Comparison of ENCODE assay signal across 26 cellular contexts in the genomic region with DNA sequence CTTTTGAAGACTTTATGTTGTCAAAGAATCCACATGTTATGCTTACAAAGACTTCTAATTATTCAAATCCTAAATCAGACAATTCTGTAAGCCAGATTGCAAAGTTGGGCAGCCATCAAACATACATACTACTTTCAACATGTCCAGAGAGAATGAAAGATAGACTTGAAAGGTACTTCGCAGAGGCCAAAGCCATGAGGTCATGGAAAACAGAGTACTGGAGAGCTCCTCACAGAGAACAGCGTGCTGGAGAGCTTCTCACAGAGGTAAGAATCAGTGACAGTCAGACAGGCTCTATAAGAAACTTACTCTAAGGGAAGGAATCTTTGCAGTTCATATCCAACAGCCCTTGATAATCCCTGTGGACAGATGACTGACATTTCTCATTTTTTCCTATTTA.
"Had no signal": no experiment of that assay in that cellular context is flagged by ENCODE, and none has a peak within 500 bp of the region (broad histone marks: within the 10 kb centered on the region; RNA-seq: fewer than 3 reads in every experiment).

No MANE protein-coding gene starts in this region.

- H3K4me3 ChIP-seq: body of pancreas, K562, PC-9 had no signal

- H3K27me3 ChIP-seq: body of pancreas had no signal

- H3K4me3 Mint-ChIP-seq: activated CD4-positive, alpha-beta T cell treated with anti-CD3 and anti-CD28 coated beads for 36 hours; activated CD8-positive, alpha-beta T cell treated with anti-CD3 and anti-CD28 coated beads for 36 hours; activated naive CD4-positive, alpha-beta T cell treated with anti-CD3 and anti-CD28 coated beads, Interleukin-2, amount 10 ng/mL, durations not matched to agents 7 days and 5 days; activated naive CD8-positive, alpha-beta T cell treated with anti-CD3 and anti-CD28 coated beads for 36 hours; activated T-cell treated with anti-CD3 and anti-CD28 coated beads, Interleukin-2, amount 50 U/mL, for 72 hours had no signal

- DNase-seq: activated CD4-positive, alpha-beta T cell treated with anti-CD3 and anti-CD28 coated beads for 36 hours; activated CD4-positive, alpha-beta T cell treated with anti-CD3 and anti-CD28 coated beads, Interleukin-2, amount 50 U/mL, for 1 hour; activated CD4-positive, CD25-positive, alpha-beta regulatory T cell; activated CD8-positive, alpha-beta memory T cell treated with anti-CD3 and anti-CD28 coated beads, Interleukin-2, amount 50 U/mL, for 4 hours; activated CD8-positive, alpha-beta T cell treated with anti-CD3 and anti-CD28 coated beads for 36 hours; activated gamma-delta T cell treated with Interleukin-2 at 50 U/mL for 16 hours; activated naive CD4-positive, alpha-beta T cell treated with anti-CD3 and anti-CD28 coated beads, Interleukin-2, amount 10 ng/mL, durations not matched to agents 7 days and 5 days; activated naive CD8-positive, alpha-beta T cell treated with anti-CD3 and anti-CD28 coated beads for 36 hours; activated T-cell treated with anti-CD3 and anti-CD28 coated beads, Interleukin-2, amount 50 U/mL, for 72 hours; anterior cingulate cortex; body of pancreas; Karpas-422; MM.1S; NCI-H1105; NCI-H1436; NCI-H1694 treated with DMSO at 0.1 percent for 48 hours; NCI-H2029 treated with DMSO at 0.1 percent for 48 hours; NCI-H345; NCI-H510A; SIG-M5; T-helper 1 cell had no signal

- H2AFZ ChIP-seq: PC-9 had no signal

- H3K9me3 Mint-ChIP-seq: activated CD8-positive, alpha-beta T cell treated with anti-CD3 and anti-CD28 coated beads for 36 hours; activated naive CD4-positive, alpha-beta T cell treated with anti-CD3 and anti-CD28 coated beads, Interleukin-2, amount 10 ng/mL, durations not matched to agents 7 days and 5 days; activated naive CD8-positive, alpha-beta T cell treated with anti-CD3 and anti-CD28 coated beads for 36 hours; activated T-helper 2 cell treated with anti-CD3 and anti-CD28 coated beads, Interferon-gamma antibody, Interleukin-2, Interleukin-4, amounts not matched to agents 10 μg/mL and 5 μg/mL and 100 μg/mL, durations not matched to agents 14 hours and 24 hours and 36 hours had no signal

- H3K36me3 Mint-ChIP-seq: activated naive CD4-positive, alpha-beta T cell treated with anti-CD3 and anti-CD28 coated beads, Interleukin-2, amount 10 ng/mL, durations not matched to agents 7 days and 5 days; activated naive CD8-positive, alpha-beta T cell treated with anti-CD3 and anti-CD28 coated beads for 36 hours had no signal

- H3K27ac ChIP-seq: body of pancreas, PC-9, VCaP had no signal

- FAIRE-seq: bronchial epithelial cell, K562 had no signal

- H3K27ac Mint-ChIP-seq: activated CD4-positive, alpha-beta T cell treated with anti-CD3 and anti-CD28 coated beads for 36 hours; activated CD8-positive, alpha-beta T cell treated with anti-CD3 and anti-CD28 coated beads for 36 hours; activated naive CD4-positive, alpha-beta T cell treated with anti-CD3 and anti-CD28 coated beads, Interleukin-2, amount 10 ng/mL, durations not matched to agents 7 days and 5 days; activated naive CD8-positive, alpha-beta T cell treated with anti-CD3 and anti-CD28 coated beads for 36 hours; activated T-cell treated with anti-CD3 and anti-CD28 coated beads, Interleukin-2, amount 50 U/mL, for 72 hours; activated T-helper 2 cell treated with anti-CD3 and anti-CD28 coated beads, Interferon-gamma antibody, Interleukin-2, Interleukin-4, amounts not matched to agents 10 μg/mL and 5 μg/mL and 100 μg/mL, durations not matched to agents 14 hours and 24 hours and 36 hours had no signal

- H3K4me2 ChIP-seq: PC-9 had no signal

- ATAC-seq: activated CD4-positive, alpha-beta T cell treated with anti-CD3 and anti-CD28 coated beads for 36 hours; activated CD8-positive, alpha-beta T cell treated with anti-CD3 and anti-CD28 coated beads for 36 hours; activated T-cell treated with anti-CD3 and anti-CD28 coated beads, Interleukin-2, amount 50 U/mL, for 72 hours; body of pancreas; K562 had no signal

- H3K4me1 Mint-ChIP-seq: activated naive CD4-positive, alpha-beta T cell treated with anti-CD3 and anti-CD28 coated beads, Interleukin-2, amount 10 ng/mL, durations not matched to agents 7 days and 5 days had no signal

- H3K27me3 Mint-ChIP-seq: activated CD8-positive, alpha-beta T cell treated with anti-CD3 and anti-CD28 coated beads for 36 hours; activated naive CD4-positive, alpha-beta T cell treated with anti-CD3 and anti-CD28 coated beads, Interleukin-2, amount 10 ng/mL, durations not matched to agents 7 days and 5 days had no signal

- H3K4me1 ChIP-seq: body of pancreas had no signal

- H3K9me3 ChIP-seq: body of pancreas had no signal
